10 cellular contexts compared by ENCODE assay signal in the genomic region with DNA sequence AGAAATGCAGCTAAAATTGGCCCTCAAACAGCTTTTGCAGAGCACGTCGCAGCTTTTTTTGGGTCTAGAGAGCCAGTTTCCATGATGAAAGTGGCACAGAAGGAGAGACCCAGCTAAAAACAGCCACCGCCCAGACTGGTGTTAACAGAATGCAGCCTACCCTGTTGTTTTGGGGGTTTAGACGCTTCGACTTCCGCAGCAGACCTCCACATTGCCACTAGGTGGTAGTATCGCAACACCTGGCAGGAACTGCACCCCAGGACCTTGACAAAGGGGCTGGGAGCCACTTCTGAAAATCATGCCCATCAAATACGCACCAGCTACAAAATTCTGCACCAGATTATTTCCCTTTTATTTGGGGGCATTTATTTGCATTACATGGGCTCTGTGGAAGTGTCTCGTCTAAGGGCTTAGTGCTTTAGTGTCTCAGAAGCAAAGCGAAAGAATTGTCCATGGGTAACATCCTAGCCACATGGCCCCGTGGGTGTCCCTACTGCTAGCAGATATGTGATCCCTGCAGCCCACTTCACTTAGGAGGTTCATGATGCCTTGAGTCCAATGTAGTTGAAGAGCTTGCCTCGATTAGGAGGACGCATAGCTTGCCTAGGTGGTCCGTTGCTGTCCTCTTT.
DNase-seq lines count a peak whose midpoint lies in the region; ATAC-seq and TF ChIP-seq lines count a peak whose summit lies in the region.
"Had no signal": no experiment of that assay in that cellular context is flagged by ENCODE, and none has a peak within 500 bp of the region (broad histone marks: within the 10 kb centered on the region; RNA-seq: fewer than 3 reads in every experiment).

No MANE protein-coding gene starts in this region.

- H3K4me3 Mint-ChIP-seq in Calu3 (ENCODE audit: low read depth, unreplicated experiment) = no peak overlapping the region

- H3K4me1 Mint-ChIP-seq in Calu3 (ENCODE audit: low read depth, unreplicated experiment) = peaks cover 27% of the 10 kb centered on the region

- H3K79me2 ChIP-seq in mammary epithelial cell (ENCODE audit: insufficient read depth, low read length) = no peaks in the 10 kb centered on the region
- H3K79me2 ChIP-seq: parathyroid adenoma had no signal

- ATAC-seq in GM19372 (IDR thresholded peaks at IDR 0.05; ENCODE audit: low read depth, unreplicated experiment) (peak; percentile 67), left lobe of liver (peak; percentile 55), GM18520 (IDR thresholded peaks at IDR 0.05; ENCODE audit: unreplicated experiment) (no peak)

- no peaks in the 10 kb centered on the region for H3K9me3 Mint-ChIP-seq in Calu3 (ENCODE audit: low read depth, unreplicated experiment)

- no peaks in the 10 kb centered on the region for H3K36me3 ChIP-seq in mammary epithelial cell (ENCODE audit: insufficient read depth, low read length)

- H3K27me3 ChIP-seq in mammary epithelial cell (ENCODE audit: insufficient read depth, low read length) = no peaks in the 10 kb centered on the region

- no peak overlapping the region for H3K4me3 ChIP-seq in mammary epithelial cell (replicated peaks in 1 of 3; ENCODE audit: insufficient read depth in 1 of 3, low read depth in 2 of 3, low read length in 3 of 3)
- H3K4me3 ChIP-seq: SK-N-MC had no signal

- H3K27ac Mint-ChIP-seq in Calu3 (ENCODE audit: unreplicated experiment) = no peak overlapping the region

- in situ Hi-C loops in mammary epithelial cell (cut with MboI; ENCODE audit: low sequenced_read_pairs in 2 of 2) = no loop called here

- CTCF ChIA-PET in Calu3 (lab: Charles Lee) = interaction anchor here (0.7 to 1.5 kb wide), 3 partner anchors 19 to 390 kb away, joined by 3 to 4 read pairs (median 3); no protein-coding TSS in a partner anchor
- CTCF ChIA-PET in mammary epithelial cell (lab: Charles Lee; ENCODE audit: low non-redundant PET) = no interaction called here

- H3K4me1 ChIP-seq in mammary epithelial cell (ENCODE audit: insufficient read depth, low read length) = no peaks in the 10 kb centered on the region
- H3K4me1 ChIP-seq: parathyroid adenoma had no signal

- intact Hi-C loops in Calu3 (cut with micrococcal nuclease; ENCODE audit: unreplicated experiment) (loop anchor here (5.0 to 10.0 kb wide), 3 partner anchors 536 to 924 kb away; a partner anchor contains a TSS), mammary epithelial cell (cut with micrococcal nuclease) (loop anchor here (1.0 to 5.0 kb wide), 3 partner anchors 923 to 1249 kb away; no protein-coding TSS in a partner anchor)

- DNase-seq in Calu3 = peak; percentile 61
- peak; percentile 82 for DNase-seq in NCI-H82 (lab: John Stamatoyannopoulos, UW)
- DNase-seq in mammary epithelial cell = peak; percentile 12
- DNase-seq in left lobe of liver (ENCODE audit: low spot score) = peak; percentile 56
- peak; percentile 42 for DNase-seq in ureter (ENCODE audit: low spot score)
- DNase-seq in NCI-H1436 treated with DMSO at 0.1 percent for 48 hours (lab: John Stamatoyannopoulos, UW) = no peak

- no peak overlapping the region for H2AFZ ChIP-seq in mammary epithelial cell (ENCODE audit: low read depth, low read length)
- H2AFZ ChIP-seq: parathyroid adenoma had no signal

- TF ChIP-seq CTCF in Calu3 (IDR thresholded peaks at IDR 0.05; ENCODE audit: unreplicated experiment) (peak; percentile 81), mammary epithelial cell (conservative IDR thresholded peaks at IDR 0.05 in 1 of 2, IDR thresholded peaks at IDR 0.05 in 1 of 2; ENCODE audit: extremely low read depth in 1 of 2, insufficient read depth in 1 of 2, low read depth in 1 of 2, low read length in 2 of 2) (peak; percentile 34 to 45)

- no peaks in the 10 kb centered on the region for H4K20me1 ChIP-seq in mammary epithelial cell (ENCODE audit: insufficient read depth, low read length)

- H3K9ac ChIP-seq in mammary epithelial cell (ENCODE audit: insufficient read depth, low read length) = no peak overlapping the region
- H3K9ac ChIP-seq: parathyroid adenoma had no signal

- no peaks in the 10 kb centered on the region for H3K36me3 Mint-ChIP-seq in Calu3 (ENCODE audit: insufficient read depth, unreplicated experiment)

- peaks cover 37% of the 10 kb centered on the region for H3K27me3 Mint-ChIP-seq in Calu3 (ENCODE audit: unreplicated experiment)

- H3K27ac ChIP-seq in mammary epithelial cell (ENCODE audit: insufficient read depth, low read depth, low read length) = no peak overlapping the region
- H3K27ac ChIP-seq: parathyroid adenoma, SK-N-MC had no signal

- BruUV-seq in Calu3 (replicated peaks; lab: Mats Ljungman, UMichigan) = no TSS peak
- no TSS peak for BruUV-seq in mammary epithelial cell (replicated peaks; lab: Mats Ljungman, UMichigan)

- no peak overlapping the region for H3K4me2 ChIP-seq in mammary epithelial cell (ENCODE audit: insufficient read depth, low read depth, low read length)

- dilution Hi-C loops in mammary epithelial cell (cut with HindIII; ENCODE audit: low sequenced_read_pairs) = no loop called here

- no peaks in the 10 kb centered on the region for H3K9me3 ChIP-seq in mammary epithelial cell (replicated peaks; ENCODE audit: insufficient read depth, low read length)

- 60% methylated on average over 10 of the region's 14 CpGs for WGBS in mammary epithelial cell (ENCODE audit: low coverage, missing lambda C conversion rate)
